ENCODE assay signal across 30 cellular contexts in genomic region chr16:62661435-62661834, GRCh38.
"Had no signal": no experiment of that assay in that cellular context is flagged by ENCODE, and none has a peak within 500 bp of the region (broad histone marks: within the 10 kb centered on the region; RNA-seq: fewer than 3 reads in every experiment).

No MANE protein-coding gene starts in this region.

- H3K27me3 Mint-ChIP-seq: naive thymus-derived CD4-positive, alpha-beta T cell; progenitor cell of endocrine pancreas; stimulated activated naive CD8-positive, alpha-beta T cell treated with anti-CD3 and anti-CD28 coated beads, Interleukin-15, amount 100 ng/mL, for 72 hours had no signal

- H3K27me3 ChIP-seq: neural progenitor cell, ovary, right lobe of liver, sigmoid colon, suprapubic skin, thyroid gland, tibial nerve, upper lobe of left lung, vagina had no signal

- H3K9me3 ChIP-seq: ovary, psoas muscle, right lobe of liver, suprapubic skin, thoracic aorta, thyroid gland, upper lobe of left lung, vagina had no signal

- H3K27ac ChIP-seq: neural progenitor cell, ovary, parathyroid adenoma, psoas muscle, right lobe of liver, sigmoid colon, suprapubic skin, thoracic aorta, thyroid gland, tibial nerve, upper lobe of left lung, vagina had no signal

- H3K36me3 Mint-ChIP-seq: naive thymus-derived CD4-positive, alpha-beta T cell; natural killer cell; neural progenitor cell; stimulated activated effector memory CD8-positive, alpha-beta T cell treated with anti-CD3 and anti-CD28 coated beads, Interleukin-12 subunit alpha, Interleukin-12 subunit beta, amount 100 ng/mL, for 72 hours had no signal

- H3K4me1 Mint-ChIP-seq: naive thymus-derived CD4-positive, alpha-beta T cell; natural killer cell; nephron; stimulated activated effector memory CD8-positive, alpha-beta T cell treated with anti-CD3 and anti-CD28 coated beads, Interleukin-12 subunit alpha, Interleukin-12 subunit beta, amount 100 ng/mL, for 72 hours; stimulated activated naive CD8-positive, alpha-beta T cell treated with anti-CD3 and anti-CD28 coated beads, Interleukin-15, amount 100 ng/mL, for 72 hours had no signal

- H3K4me1 ChIP-seq: parathyroid adenoma, psoas muscle, right lobe of liver, sigmoid colon, suprapubic skin, thyroid gland, tibial nerve, upper lobe of left lung, vagina had no signal

- H3K27ac Mint-ChIP-seq: naive thymus-derived CD4-positive, alpha-beta T cell; natural killer cell; nephron; neural progenitor cell; progenitor cell of endocrine pancreas; stimulated activated effector memory CD8-positive, alpha-beta T cell treated with anti-CD3 and anti-CD28 coated beads, Interleukin-12 subunit alpha, Interleukin-12 subunit beta, amount 100 ng/mL, for 72 hours; stimulated activated naive CD8-positive, alpha-beta T cell treated with anti-CD3 and anti-CD28 coated beads, Interleukin-15, amount 100 ng/mL, for 72 hours had no signal

- H3K9me3 Mint-ChIP-seq: nephron had no signal

- H3K4me3 ChIP-seq: neural progenitor cell, ovary, psoas muscle, right lobe of liver, sigmoid colon, suprapubic skin, thoracic aorta, thyroid gland, tibial nerve, upper lobe of left lung, vagina had no signal

- H3K4me3 Mint-ChIP-seq: naive thymus-derived CD4-positive, alpha-beta T cell; natural killer cell; nephron; neural progenitor cell; stimulated activated effector memory CD8-positive, alpha-beta T cell treated with anti-CD3 and anti-CD28 coated beads, Interleukin-12 subunit alpha, Interleukin-12 subunit beta, amount 100 ng/mL, for 72 hours; stimulated activated naive CD8-positive, alpha-beta T cell treated with anti-CD3 and anti-CD28 coated beads, Interleukin-15, amount 100 ng/mL, for 72 hours had no signal

- H3K36me3 ChIP-seq: neural progenitor cell, ovary, right lobe of liver, sigmoid colon, suprapubic skin, thoracic aorta, thyroid gland, tibial nerve, upper lobe of left lung, vagina had no signal

- DNase-seq: naive thymus-derived CD4-positive, alpha-beta T cell; natural killer cell; occipital lobe; ovary; posterior cingulate gyrus; psoas muscle; right cardiac atrium; right lobe of liver; sigmoid colon; small intestine; stimulated activated CD4-positive, alpha-beta T cell treated with anti-CD3 and anti-CD28 coated beads, Interleukin-15, amount 100 ng/mL, for 24 hours; stimulated activated CD4-positive, alpha-beta T cell treated with anti-CD3 and anti-CD28 coated beads, Interleukin-2, amount 100 ng/mL, for 24 hours; stimulated activated CD4-positive, alpha-beta T cell treated with anti-CD3 and anti-CD28 coated beads, Interleukin-2, amount 100 ng/mL, for 48 hours; stimulated activated CD4-positive, alpha-beta T cell treated with anti-CD3 and anti-CD28 coated beads, Interleukin-4, amount 100 ng/mL, for 24 hours; stimulated activated naive CD4-positive, alpha-beta T cell; stimulated activated naive CD8-positive, alpha-beta T cell treated with anti-CD3 and anti-CD28 coated beads, Interleukin-15, amount 100 ng/mL, for 72 hours; stimulated activated naive CD8-positive, alpha-beta T cell treated with anti-CD3 and anti-CD28 coated beads, Interleukin-15, Interleukin-2, amounts not matched to agents 100 U/mL and 50 U/mL, for 24 hours; substantia nigra; thyroid gland; trophoblast cell; upper lobe of left lung had no signal
